ENCODE assay signal across 8 cellular contexts in genomic region chr20:63273180-63273579, GRCh38. TPM values are rescaled to one million over a fixed set of nuclear protein-coding genes. Genes with fewer than 3 reads are reported as not detected.
DNase-seq lines count a peak whose midpoint lies in the region; ATAC-seq, FAIRE-seq and TF ChIP-seq lines count a peak whose summit lies in the region.

No MANE protein-coding gene starts in this region.

- peak overlapping the region; percentile 80 to 91 for H3K4me3 Mint-ChIP-seq in H9

- no peak overlapping the region for H3K23ac ChIP-seq in H9 (ENCODE audit: insufficient read length, low read depth, low read length)

- H3K36me3 Mint-ChIP-seq in H9 (ENCODE audit: insufficient read depth in 1 of 3, low read depth in 3 of 3) = peaks cover 5 to 28% (median 19%) of the 10 kb centered on the region in 3 experiments

- H4K8ac ChIP-seq in H9 (replicated peaks; ENCODE audit: insufficient read length, low read depth, low read length) = no peak overlapping the region

- H3K9me3 ChIP-seq in H9 (ENCODE audit: control insufficient read depth, low read depth, low read length) (no peaks in the 10 kb centered on the region), hepatocyte (ENCODE audit: low read depth) (no peaks in the 10 kb centered on the region), small intestine (ENCODE audit: control insufficient read depth, low read depth) (no peaks in the 10 kb centered on the region)

- H3K9me3 Mint-ChIP-seq in H9 = no peaks in the 10 kb centered on the region

- whole genome bisulfite sequencing in H9 (ENCODE audit: extremely low coverage, insufficient read length, low lambda C conversion rate) = no CpG with 5 or more reads among the region's 21 CpGs
- 3% methylated on average over 19 of the region's 21 CpGs for WGBS in hepatocyte (ENCODE audit: low lambda C conversion rate, missing lambda C conversion rate)
- WGBS in small intestine, 3 donors = 0% methylated on average over 19 to 21 of the region's 21 CpGs

- no peak overlapping the region for H4K91ac ChIP-seq in H9 (ENCODE audit: insufficient read length, low read depth, low read length)

- no peak overlapping the region for H2BK5ac ChIP-seq in H9 (ENCODE audit: insufficient read length, low read length)

- no peak overlapping the region for H3K56ac ChIP-seq in H9 (ENCODE audit: insufficient read length, low read depth, low read length)

- peaks cover 27% of the 10 kb centered on the region; the same call in 1 of the 2 replicates for H3K79me2 ChIP-seq in H9 (ENCODE audit: insufficient read depth, low read length)
- peaks cover 59% of the 10 kb centered on the region for H3K79me2 ChIP-seq in hepatocyte

- H3K4me3 ChIP-seq in WI38 (ENCODE audit: low read depth, low read length) (peak overlapping the region; percentile 97), hepatocyte (peak overlapping the region; percentile 83), small intestine (ENCODE audit: low read depth in 1 of 2, low read length in 2 of 2) (peak overlapping the region; percentile 93 to 99)

- H3K27me3 ChIP-seq in H9 (ENCODE audit: insufficient read depth, low read length) (no peaks in the 10 kb centered on the region), hepatocyte (no peaks in the 10 kb centered on the region), small intestine (ENCODE audit: control insufficient read depth in 2 of 2, insufficient read depth in 2 of 2, low read length in 2 of 2) (no peaks in the 10 kb centered on the region)

- H3K4me1 Mint-ChIP-seq in H9 = peaks cover 19% of the 10 kb centered on the region in 2 experiments

- DNase-seq in H9 = no peak
- no peak for DNase-seq in hepatocyte (ENCODE audit: low spot score)
- DNase-seq in small intestine = no peak
- no peak for DNase-seq in stimulated activated naive CD4-positive, alpha-beta T cell (lab: John Stamatoyannopoulos, UW)
- no peak for DNase-seq in medulla oblongata (ENCODE audit: extremely low spot score)
- no peak for DNase-seq in NCI-H69 (lab: John Stamatoyannopoulos, UW)

- H4K20me1 ChIP-seq in H9 (ENCODE audit: control insufficient read depth, insufficient read depth, insufficient read length) (no peaks in the 10 kb centered on the region), hepatocyte (ENCODE audit: insufficient read depth, poor library complexity, severe bottlenecking) (peaks cover 38% of the 10 kb centered on the region)

- peaks cover 2% of the 10 kb centered on the region; the same call in 1 of the 2 replicates for H3K27me3 Mint-ChIP-seq in H9 (ENCODE audit: low read depth)

- no peak overlapping the region for H3K14ac ChIP-seq in H9 (ENCODE audit: insufficient read depth, low read length)

- H3K27ac ChIP-seq in H9 (ENCODE audit: insufficient read length, low read depth, low read length) (no peak overlapping the region), hepatocyte (peak overlapping the region; percentile 57), small intestine (ENCODE audit: low read depth in 1 of 2, low read length in 1 of 2) (peak overlapping the region in 1 of 2 donors; percentile 55)

- no peak overlapping the region for H3K18ac ChIP-seq in H9 (ENCODE audit: insufficient read length, low read depth, low read length)

- no peak overlapping the region for H3T11ph ChIP-seq in H9 (ENCODE audit: low read length)

- H3K23me2 ChIP-seq in H9 (ENCODE audit: insufficient read length, low read depth, low read length, poor library complexity, severe bottlenecking) = no peaks in the 10 kb centered on the region

- TF ChIP-seq CTCF in H9 (conservative IDR thresholded peaks at IDR 0.05) = no peak
- no peak for TF ChIP-seq CTCF in WI38 (IDR thresholded peaks at IDR 0.05; ENCODE audit: low read depth, low read length)
- no peak for TF ChIP-seq CTCF in hepatocyte (IDR thresholded peaks at IDR 0.05; ENCODE audit: poor library complexity)

- H3K36me3 ChIP-seq in hepatocyte (replicated peaks; ENCODE audit: insufficient read depth, low read depth) = no peaks in the 10 kb centered on the region
- H3K36me3 ChIP-seq in small intestine (ENCODE audit: control insufficient read depth in 2 of 2, insufficient read depth in 2 of 2, low read length in 2 of 2) = peaks cover 2 to 4% of the 10 kb centered on the region in 2 donors

- peaks cover 14% of the 10 kb centered on the region for H3K79me1 ChIP-seq in H9 (ENCODE audit: insufficient read depth, low read depth, low read length, poor library complexity, severe bottlenecking)

- H3K4ac ChIP-seq in H9 (ENCODE audit: low read depth, low read length) = no peak overlapping the region

- H3K4me2 ChIP-seq in H9 (ENCODE audit: insufficient read depth, insufficient read length, low read length) = peak overlapping the region; percentile 49
- peak overlapping the region; percentile 86 for H3K4me2 ChIP-seq in hepatocyte

- H2BK15ac ChIP-seq in H9 (ENCODE audit: low read depth, low read length) = no peak overlapping the region

- ATAC-seq in esophagus mucosa = no peak

- H2BK20ac ChIP-seq in H9 (ENCODE audit: low read depth, low read length, poor library complexity, severe bottlenecking) = no peak overlapping the region

- H2BK120ac ChIP-seq in H9 (ENCODE audit: low read depth, low read length, poor library complexity, severe bottlenecking) = no peak overlapping the region

- H2AK5ac ChIP-seq in H9 (ENCODE audit: insufficient read length, low read length) = no peak overlapping the region

- H3K27ac Mint-ChIP-seq in H9 = peak overlapping the region in 2 of 3 experiments; percentile 68 to 79; a peak in 4 of 7 replicates

- no peak overlapping the region for H4K5ac ChIP-seq in H9 (ENCODE audit: insufficient read length, low read depth, low read length)

- FAIRE-seq in small intestine (lab: Jason Lieb, UNC) = no peak

- H2AFZ ChIP-seq in H9 (ENCODE audit: low read length) (no peak overlapping the region), hepatocyte (no peak overlapping the region)

- H3K9me2 ChIP-seq in hepatocyte (replicated peaks; ENCODE audit: insufficient read depth) = no peaks in the 10 kb centered on the region

- H3K9ac ChIP-seq in H9 (ENCODE audit: extremely low read depth, insufficient read length, low read length) = peak overlapping the region; percentile 66

- H2BK12ac ChIP-seq in H9 (ENCODE audit: insufficient read length, low read depth, low read length) = no peak overlapping the region

- H3K4me1 ChIP-seq in H9 (ENCODE audit: insufficient read depth, low read length) (0 out of 2 replicates have a peak, but pooled peaks cover 2% of the 10 kb centered on the region), hepatocyte (ENCODE audit: insufficient read depth) (peaks cover 20% of the 10 kb centered on the region), small intestine (ENCODE audit: control insufficient read depth in 2 of 2, insufficient read depth in 1 of 2, low read depth in 1 of 2, low read length in 1 of 2) (peaks cover 0 to 8% of the 10 kb centered on the region in 2 donors)

RNA-seq across cellular contexts. Expression of gene ARFGAP1, which starts 0.6 kb away (rescaled TPM):
- total RNA-seq in H9 (2021) (111 and 114 TPM in 2 replicates), hepatocyte (54.9 and 78.2 TPM in 2 replicates), esophagus mucosa (26.3 TPM)
- polyA plus RNA-seq in hepatocyte (99.0 and 134 TPM in 2 replicates), small intestine (100 to 1,000 TPM in 1 of 3 donors, 10 to 100 TPM in 2; 75.8 to 117 (median 84.8) TPM)

RNA-seq across cellular contexts. Expression of gene NKAIN4, which starts 18.9 kb away (rescaled TPM):
- total RNA-seq in H9 (2021) (19.1 and 20.9 TPM in 2 replicates), hepatocyte (13.5 and 23.0 TPM in 2 replicates), esophagus mucosa (not detected)
- polyA plus RNA-seq in hepatocyte (21.0 and 22.9 TPM in 2 replicates), small intestine (under 1 TPM in 1 of 3 donors, not detected in 2; 0.51 TPM)

RNA-seq across cellular contexts. Expression of gene COL20A1, which starts 19.8 kb away (rescaled TPM):
- 1.3 and 2.3 TPM in 2 replicates for total RNA-seq in H9 (2021)
- not detected in 2 replicates for total RNA-seq in hepatocyte
- polyA plus RNA-seq in hepatocyte = not detected in 2 replicates
- polyA plus RNA-seq in small intestine = under 1 TPM in 1 of 3 donors, not detected in 2; 0.09 TPM
- not detected for total RNA-seq in esophagus mucosa

RNA-seq across cellular contexts. Expression of gene BIRC7, which starts 37.5 kb away (rescaled TPM):
- total RNA-seq in H9 (2021) = 0.31 TPM in 1 of 2 replicates, not detected in the other
- 0.43 TPM in 1 of 2 replicates, not detected in the other for total RNA-seq in hepatocyte
- polyA plus RNA-seq in hepatocyte = 2.0 and 2.1 TPM in 2 replicates
- polyA plus RNA-seq in small intestine = under 1 TPM in 1 of 3 donors, not detected in 2; 0.13 TPM
- total RNA-seq in esophagus mucosa = not detected

RNA-seq across cellular contexts. Expression of gene YTHDF1, which starts 57.2 kb away (rescaled TPM):
- total RNA-seq in H9 (2021) (85.4 TPM in 2 replicates), hepatocyte (35.9 and 36.0 TPM in 2 replicates), esophagus mucosa (22.5 TPM)
- polyA plus RNA-seq in hepatocyte (51.2 and 57.4 TPM in 2 replicates), small intestine (10 to 100 TPM; 20.3 to 23.3 (median 22.5) TPM)

Comparison
In these comparisons a context has a peak if more than half of its experiments do, and no peak if none do; other contexts are left out.
1. RNA of gene NKAIN4, which starts 18.9 kb away (total RNA-seq): 19.1 to 20.9 TPM in H9 and 13.5 to 23.0 TPM in hepatocyte; not detected in esophagus mucosa (single experiment); every median in the first group is over 10 times any median in the second.
2. Peak in every context shown above with its lines, with median percentiles within 50 percentile points of each other: H3K4me3 ChIP-seq.